8 cellular contexts compared by ENCODE assay signal in the genomic region with DNA sequence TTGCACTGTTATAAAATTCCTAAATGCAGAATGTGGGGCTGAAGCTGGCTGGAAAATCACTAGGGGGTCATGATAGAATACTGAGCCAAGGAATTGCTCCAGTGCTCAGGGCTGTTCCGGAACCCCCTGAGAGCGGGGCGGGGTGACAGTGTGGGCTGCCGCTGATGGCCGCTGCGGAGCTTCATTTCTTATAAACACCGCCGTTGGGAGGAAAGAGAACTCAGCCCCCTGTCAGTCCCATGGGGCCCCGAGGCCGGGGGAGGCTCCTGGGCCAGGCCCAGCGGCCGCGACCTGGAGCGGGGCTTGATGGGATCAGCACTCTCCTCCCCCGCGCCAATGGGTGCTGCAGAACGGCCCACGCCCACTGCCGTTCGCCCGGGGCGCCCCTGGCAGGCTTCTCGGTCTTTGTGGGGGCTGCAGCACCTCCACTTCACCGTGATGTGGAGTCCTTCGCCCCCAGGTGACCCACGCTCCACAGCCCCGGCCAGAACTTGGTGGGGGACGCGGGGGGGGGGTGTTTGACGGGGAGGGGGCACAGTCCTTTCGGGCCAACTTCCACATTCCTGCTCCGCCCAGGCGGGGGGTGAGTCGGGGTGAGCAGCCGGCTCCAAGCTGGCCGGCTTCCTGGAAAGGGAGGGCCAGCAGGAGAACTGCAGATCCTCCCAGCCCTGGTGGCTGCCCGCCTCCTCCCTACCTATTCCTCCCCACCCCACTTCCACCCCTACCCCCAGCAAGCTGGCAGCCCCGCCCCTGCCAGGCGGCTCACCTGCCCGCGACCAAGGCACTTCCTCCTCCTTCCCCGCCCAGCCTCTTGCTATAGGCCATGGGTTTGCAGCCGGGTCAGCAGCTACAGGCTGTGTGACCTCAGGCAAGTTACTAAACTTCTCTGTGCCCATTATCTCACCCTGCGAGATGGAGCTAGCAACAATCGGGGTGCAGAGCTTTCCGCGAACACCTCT. TPM values are rescaled to one million over a fixed set of nuclear protein-coding genes. Genes with fewer than 3 reads are reported as not detected.
A peak's percentile ranks its signal among the peaks of the same experiment; 100 is the strongest.
DNase-seq lines count a peak whose midpoint lies in the region; ATAC-seq, FAIRE-seq and TF ChIP-seq lines count a peak whose summit lies in the region.

No MANE protein-coding gene starts in this region.

- 0% methylated on average over 40 to 47 of the region's 47 CpGs for WGBS in pancreas, 2 donors
- 0% methylated on average over 29 of the region's 47 CpGs; no CpG with 5 or more reads in 1 of the 2 donors for WGBS in transverse colon (ENCODE audit: low coverage in 1 of 2), 2 donors

- peak overlapping the region; percentile 99 for H3K27ac Mint-ChIP-seq in activated naive CD8-positive, alpha-beta T cell treated with anti-CD3 and anti-CD28 coated beads for 36 hours

- H3K27ac ChIP-seq in pancreas (peak overlapping the region; percentile 66 to 97 (median 96)), transverse colon (peak overlapping the region; percentile 95 to 99 (median 98))

- intact Hi-C loops in Right ventricle myocardium inferior (cut with DNase I): loop anchor here (1.0 to 10.0 kb wide), 3 partner anchors 32 to 201 kb away; a partner anchor contains a TSS
- intact Hi-C loops in pancreas (cut with DNase I): no loop called here
- intact Hi-C loops in transverse colon (cut with DNase I; ENCODE audit: low total_unique reads): no loop called here

- no peaks in the 10 kb centered on the region for H3K9me3 ChIP-seq in pancreas
- H3K9me3 ChIP-seq in transverse colon: no peaks in the 10 kb centered on the region

- H3K27me3 Mint-ChIP-seq in activated naive CD8-positive, alpha-beta T cell treated with anti-CD3 and anti-CD28 coated beads for 36 hours: no peaks in the 10 kb centered on the region

- H3K27me3 ChIP-seq in pancreas (no peaks in the 10 kb centered on the region), transverse colon (no peaks in the 10 kb centered on the region)

- POLR2A ChIA-PET in HEK293T (lab: Yijun Ruan, JAX): interaction anchor here (0.8 to 2.5 kb wide), 16 partner anchors 8 to 223 kb away, joined by 3 to 10 read pairs (median 4); a partner anchor contains a TSS

- peak overlapping the region; percentile 80 for H3K4me3 Mint-ChIP-seq in activated naive CD8-positive, alpha-beta T cell treated with anti-CD3 and anti-CD28 coated beads for 36 hours

- in situ Hi-C loops in transverse colon (cut with MboI; ENCODE audit: low pct_ligation_motif_present in 1 of 4, low pct_unique_long_range_greater_than_20kb in 1 of 4, low sequenced_read_pairs in 3 of 4): loop anchor here in 2 of 4 donors (10.0 kb wide), 1 partner anchor 81 kb away; no protein-coding TSS in a partner anchor

- no peak for FAIRE-seq in pancreas (lab: Jason Lieb, UNC)

- ATAC-seq in Right ventricle myocardium inferior: peak; percentile 81
- ATAC-seq in pancreas: peak; percentile 78 to 86 (median 84)

- no peaks in the 10 kb centered on the region for H3K36me3 Mint-ChIP-seq in activated naive CD8-positive, alpha-beta T cell treated with anti-CD3 and anti-CD28 coated beads for 36 hours

- no peaks in the 10 kb centered on the region for H3K9me3 Mint-ChIP-seq in activated naive CD8-positive, alpha-beta T cell treated with anti-CD3 and anti-CD28 coated beads for 36 hours

- TF ChIP-seq EP300 in transverse colon (IDR thresholded peaks at IDR 0.05; ENCODE audit: low read depth): peak; percentile 60

- H3K36me3 ChIP-seq in pancreas: no peaks in the 10 kb centered on the region
- H3K36me3 ChIP-seq in transverse colon: no peaks in the 10 kb centered on the region

- H3K4me3 ChIP-seq in NB4 (ENCODE audit: low read depth, low read length): peak overlapping the region; percentile 65
- peak overlapping the region; percentile 53 to 82 (median 72) for H3K4me3 ChIP-seq in pancreas
- H3K4me3 ChIP-seq in transverse colon: peak overlapping the region; percentile 46 to 68 (median 56)

- CTCF ChIA-PET in HEK293T (lab: Yijun Ruan, JAX): interaction anchor here (0.9 to 1.4 kb wide), 4 partner anchors 10 to 258 kb away, joined by 3 to 4 read pairs (median 3); no protein-coding TSS in a partner anchor

- peak; percentile 73 for DNase-seq in GF-D8 (lab: John Stamatoyannopoulos, UW)
- DNase-seq in HEK293T (ENCODE audit: extremely low spot score): peak; percentile 54
- DNase-seq in NB4 (ENCODE audit: low read depth): peak; percentile 98
- peak; percentile 75 for DNase-seq in SKM-1 (lab: John Stamatoyannopoulos, UW; ENCODE audit: unreplicated experiment)
- DNase-seq in activated naive CD8-positive, alpha-beta T cell treated with anti-CD3 and anti-CD28 coated beads for 36 hours: peak; percentile 93
- peak; percentile 96 for DNase-seq in Right ventricle myocardium inferior (ENCODE audit: missing footprints)
- peak; percentile 92 to 99 (median 98) for DNase-seq in pancreas
- DNase-seq in transverse colon: peak; percentile 97

- TF ChIP-seq CTCF in NB4 (IDR thresholded peaks at IDR 0.05; ENCODE audit: low read depth, low read length): no peak
- TF ChIP-seq CTCF in pancreas (IDR thresholded peaks at IDR 0.05): no peak
- no peak for TF ChIP-seq CTCF in transverse colon (IDR thresholded peaks at IDR 0.05)

- peaks cover 72% of the 10 kb centered on the region for H3K4me1 Mint-ChIP-seq in activated naive CD8-positive, alpha-beta T cell treated with anti-CD3 and anti-CD28 coated beads for 36 hours

- TF ChIP-seq POLR2A in NB4 (IDR thresholded peaks at IDR 0.05; ENCODE audit: extremely low read depth, insufficient read length) (peak; percentile 14), transverse colon (IDR thresholded peaks at IDR 0.05) (peak; percentile 67)

- H3K4me1 ChIP-seq in pancreas (peaks cover 7 to 48% (median 10%) of the 10 kb centered on the region in 3 donors), transverse colon (peaks cover 40 to 63% (median 49%) of the 10 kb centered on the region in 4 donors)

TF ChIP-seq in HEK293T, 16 proteins besides CTCF, POLR2A, EP300 and RAD21:
- no peak for TF ChIP-seq TARDBP (IDR thresholded peaks at IDR 0.05)
- no peak for TF ChIP-seq SP1 (IDR thresholded peaks at IDR 0.05)
- TF ChIP-seq ZNF384 (IDR thresholded peaks at IDR 0.05): no peak
- TF ChIP-seq FOXM1 (IDR thresholded peaks at IDR 0.05; ENCODE audit: borderline replicate concordance): no peak
- TF ChIP-seq FOXA1 (IDR thresholded peaks at IDR 0.05): no peak
- no peak for TF ChIP-seq NFRKB (IDR thresholded peaks at IDR 0.05)
- no peak for TF ChIP-seq BHLHE40 (IDR thresholded peaks at IDR 0.05; ENCODE audit: borderline replicate concordance)
- no peak for TF ChIP-seq LEF1 (IDR thresholded peaks at IDR 0.05; ENCODE audit: borderline replicate concordance)
- no peak for TF ChIP-seq SUZ12 (IDR thresholded peaks at IDR 0.05)
- no peak for TF ChIP-seq ARNT (IDR thresholded peaks at IDR 0.05)
- no peak for TF ChIP-seq ELF4 (IDR thresholded peaks at IDR 0.05)
- TF ChIP-seq CTBP1 (IDR thresholded peaks at IDR 0.05; ENCODE audit: borderline replicate concordance): no peak
- TF ChIP-seq, protein P1, sequence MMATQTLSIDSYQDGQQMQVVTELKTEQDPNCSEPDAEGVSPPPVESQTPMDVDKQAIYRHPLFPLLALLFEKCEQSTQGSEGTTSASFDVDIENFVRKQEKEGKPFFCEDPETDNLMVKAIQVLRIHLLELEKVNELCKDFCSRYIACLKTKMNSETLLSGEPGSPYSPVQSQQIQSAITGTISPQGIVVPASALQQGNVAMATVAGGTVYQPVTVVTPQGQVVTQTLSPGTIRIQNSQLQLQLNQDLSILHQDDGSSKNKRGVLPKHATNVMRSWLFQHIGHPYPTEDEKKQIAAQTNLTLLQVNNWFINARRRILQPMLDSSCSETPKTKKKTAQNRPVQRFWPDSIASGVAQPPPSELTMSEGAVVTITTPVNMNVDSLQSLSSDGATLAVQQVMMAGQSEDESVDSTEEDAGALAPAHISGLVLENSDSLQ (IDR thresholded peaks at IDR 0.05): no peak
- no peak for TF ChIP-seq FOXK2 (IDR thresholded peaks at IDR 0.05)
- no peak for TF ChIP-seq HDGF (IDR thresholded peaks at IDR 0.05; ENCODE audit: borderline replicate concordance)
- TF ChIP-seq L3MBTL2 (conservative IDR thresholded peaks at IDR 0.05): no peak

RNA-seq across cellular contexts. Expression of a gene that starts 5.4 kb away (rescaled TPM):
- 100 to 1,000 TPM; 228 to 232 TPM for total RNA-seq in activated naive CD8-positive, alpha-beta T cell treated with anti-CD3 and anti-CD28 coated beads for 36 hours
- total RNA-seq in Right ventricle myocardium inferior (12.7 TPM), pancreas (10 to 100 TPM in 4 of 6 donors, 1 to 10 TPM in 2; 7.0 to 28.0 (median 11.1) TPM), transverse colon (10 to 100 TPM; 40.8 to 86.9 (median 65.5) TPM)
- polyA plus RNA-seq in pancreas: 10 to 100 TPM in 1 of 2 donors, 1 to 10 TPM in 1; 8.5 to 30.8 TPM

RNA-seq across cellular contexts. Expression of a gene that starts 47.4 kb away (rescaled TPM):
- total RNA-seq in activated naive CD8-positive, alpha-beta T cell treated with anti-CD3 and anti-CD28 coated beads for 36 hours: not detected
- not detected for total RNA-seq in Right ventricle myocardium inferior
- not detected for total RNA-seq in pancreas
- not detected for polyA plus RNA-seq in pancreas
- not detected for total RNA-seq in transverse colon

Comparison
In these comparisons a context has a peak if more than half of its experiments do, and no peak if none do; other contexts are left out.
1. Peak in every context shown above with its lines: DNase-seq, ATAC-seq, H3K4me3 ChIP-seq and H3K27ac ChIP-seq.